Comparison of ENCODE assay signal across 16 cellular contexts in the genomic region with DNA sequence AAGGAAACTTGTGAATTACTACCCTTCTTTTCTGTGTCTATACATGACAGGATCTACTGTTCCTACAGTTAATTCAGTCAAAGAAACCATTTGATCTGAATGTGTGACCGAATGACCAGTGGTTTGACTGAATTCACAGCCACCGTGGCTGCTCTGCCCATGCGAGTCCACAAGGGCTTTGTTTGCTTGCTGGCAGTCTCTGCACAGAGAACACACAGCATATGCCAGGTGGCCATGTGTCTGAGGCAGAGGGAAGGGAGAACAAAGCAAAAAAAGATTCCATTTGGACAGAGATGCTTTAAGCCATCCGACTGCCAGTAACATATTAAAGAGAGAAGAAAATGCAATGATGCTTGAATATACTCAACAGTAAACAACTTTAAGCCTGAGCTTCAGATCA.
DNase-seq lines count a peak whose midpoint lies in the region; TF ChIP-seq lines count a peak whose summit lies in the region.
"Had no signal": no experiment of that assay in that cellular context is flagged by ENCODE, and none has a peak within 500 bp of the region (broad histone marks: within the 10 kb centered on the region; RNA-seq: fewer than 3 reads in every experiment).

No MANE protein-coding gene starts in this region.

- TF ChIP-seq POLR2A in stomach (IDR thresholded peaks at IDR 0.05), result no peak

- no peak for TF ChIP-seq EP300 in stomach (IDR thresholded peaks at IDR 0.05)

- no peaks in the 10 kb centered on the region for H3K9me3 ChIP-seq in stomach
- H3K9me3 ChIP-seq: gastrocnemius medialis, Peyer's patch, right atrium auricular region, tibial artery had no signal

- no peaks in the 10 kb centered on the region for H3K27me3 ChIP-seq in stomach
- H3K27me3 ChIP-seq: gastrocnemius medialis, Peyer's patch, right atrium auricular region, tibial artery had no signal

- WGBS in stomach, 5 donors, result 19 to 52% (median 41%) methylated on average over 4 of the region's 4 CpGs

- peak; percentile 84 for DNase-seq in NCI-H1092 treated with DMSO at 0.1 percent for 48 hours (lab: John Stamatoyannopoulos, UW)
- DNase-seq in anterior cingulate cortex (lab: John Stamatoyannopoulos, UW), result peak in 45 of 58 donors; percentile 1 to 72 (median 33)
- peak; percentile 63 for DNase-seq in inferior parietal cortex (ENCODE audit: extremely low spot score)
- DNase-seq in retina, result peak; percentile 23
- DNase-seq in CD1c-positive myeloid dendritic cell (ENCODE audit: extremely low spot score), result no peak
- DNase-seq in hepatic stellate cell (ENCODE audit: low spot score), result no peak
- no peak for DNase-seq in stomach
- DNase-seq: activated CD4-positive, CD25-positive, alpha-beta regulatory T cell; activated naive CD4-positive, alpha-beta T cell treated with anti-CD3 and anti-CD28 coated beads for 36 hours; gastrocnemius medialis; kidney; Peyer's patch; stimulated activated CD4-positive, alpha-beta T cell treated with anti-CD3 and anti-CD28 coated beads, Interleukin-1b, Interleukin-23, amount 100 ng/mL, for 48 hours; tibial artery had no signal

- no peak for TF ChIP-seq CTCF in stomach (IDR thresholded peaks at IDR 0.05)

- no peaks in the 10 kb centered on the region for H3K4me1 ChIP-seq in stomach
- H3K4me1 ChIP-seq: gastrocnemius medialis, Peyer's patch, right atrium auricular region, tibial artery had no signal

- no peak overlapping the region for H3K27ac ChIP-seq in stomach
- H3K27ac ChIP-seq: C4-2B, gastrocnemius medialis, Peyer's patch, right atrium auricular region, tibial artery had no signal

- no peak overlapping the region for H3K4me3 ChIP-seq in stomach
- H3K4me3 ChIP-seq: gastrocnemius medialis, Peyer's patch, right atrium auricular region, tibial artery had no signal

- intact Hi-C loops in stomach (cut with DNase I; ENCODE audit: low total_unique reads), result no loop called here

- no peaks in the 10 kb centered on the region for H3K36me3 ChIP-seq in stomach
- H3K36me3 ChIP-seq: gastrocnemius medialis, Peyer's patch, right atrium auricular region, tibial artery had no signal

Comparison
In these comparisons a context has a peak if more than half of its experiments do, and no peak if none do; other contexts are left out.
1. DNase-seq: peak in NCI-H1092 treated with DMSO at 0.1 percent for 48 hours (single experiment), anterior cingulate cortex (45 of 58), inferior parietal cortex (single experiment) and retina (single experiment); none in CD1c-positive myeloid dendritic cell (single experiment), hepatic stellate cell (single experiment) and stomach (single experiment).